In the genomic region with DNA sequence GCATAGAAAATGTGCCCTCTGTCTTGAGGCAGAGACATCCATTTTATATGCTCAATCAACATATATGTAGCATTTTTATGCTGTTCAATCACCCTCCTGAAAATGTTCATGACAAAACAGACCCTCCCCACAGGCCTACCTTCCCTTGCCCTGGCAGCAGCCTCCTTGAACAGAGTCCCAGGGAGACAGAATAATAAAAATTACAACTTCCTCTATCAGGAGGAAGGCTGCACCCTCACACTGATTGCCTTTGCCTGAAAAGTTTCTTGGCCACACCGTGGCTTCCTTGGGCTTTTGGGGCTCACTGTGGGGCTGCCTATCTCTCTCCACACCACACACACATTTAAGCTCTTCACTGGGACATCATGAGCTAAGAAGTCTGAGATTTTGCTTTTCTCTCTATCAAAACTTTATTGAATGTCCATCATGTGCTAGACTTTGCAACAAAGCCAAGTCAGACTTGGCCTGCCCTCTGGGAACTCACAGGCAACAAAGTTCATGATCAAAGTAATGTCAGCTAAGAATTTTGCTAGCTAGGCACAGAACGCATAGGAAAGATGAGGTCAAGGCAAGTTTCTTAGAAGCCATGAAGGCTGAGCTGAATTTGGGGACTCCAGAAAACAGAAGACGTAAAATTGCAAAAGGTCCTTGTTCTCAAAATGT, we compare ENCODE assay signal across 14 cellular contexts.
DNase-seq lines count a peak whose midpoint lies in the region; ATAC-seq, FAIRE-seq and TF ChIP-seq lines count a peak whose summit lies in the region.
"Had no signal": no experiment of that assay in that cellular context is flagged by ENCODE, and none has a peak within 500 bp of the region (broad histone marks: within the 10 kb centered on the region; RNA-seq: fewer than 3 reads in every experiment).

No MANE protein-coding gene starts in this region.

- WGBS in heart left ventricle, 4 donors: 89 to 93% (median 91%) methylated on average over 3 of the region's 3 CpGs

- H3K27ac Mint-ChIP-seq in astrocyte (ENCODE audit: unreplicated experiment): peak overlapping the region; percentile 10
- peak overlapping the region; percentile 39 for H3K27ac Mint-ChIP-seq in memory B cell
- no peak overlapping the region for H3K27ac Mint-ChIP-seq in T-helper 17 cell
- H3K27ac Mint-ChIP-seq: H9 had no signal

- H3K9me3 ChIP-seq in heart left ventricle (no peaks in the 10 kb centered on the region), astrocyte (ENCODE audit: insufficient read depth, low read depth, low read length) (no peaks in the 10 kb centered on the region), T-helper 17 cell (ENCODE audit: control insufficient read depth, low read length, poor library complexity, severe bottlenecking) (no peaks in the 10 kb centered on the region)

- TF ChIP-seq CTCF in heart left ventricle (IDR thresholded peaks at IDR 0.05): no peak
- TF ChIP-seq CTCF in astrocyte (IDR thresholded peaks at IDR 0.05; ENCODE audit: insufficient read depth, low read depth, low read length): no peak

- intact Hi-C loops in Right ventricle myocardium superior (cut with DNase I) (no loop called here), heart left ventricle (cut with DNase I) (no loop called here)

- DNase-seq in Right ventricle myocardium superior (no peak), heart left ventricle (no peak), astrocyte (ENCODE audit: low read depth) (no peak), memory B cell (ENCODE audit: low spot score in 2 of 2) (no peak), T-helper 17 cell (no peak)
- DNase-seq: C1 segment of cervical spinal cord, H9, NCI-H1048, NCI-H1436 treated with DMSO at 0.1 percent for 48 hours, NCI-H2029 treated with DMSO at 0.1 percent for 48 hours, NCI-H2171 treated with DMSO at 0.1 percent for 48 hours, NCI-H446 treated with DMSO at 0.1 percent for 48 hours had no signal

- peak; percentile 15 for ATAC-seq in Right ventricle myocardium superior (ENCODE audit: poor library complexity)
- no peak for ATAC-seq in heart left ventricle
- no peak for ATAC-seq in memory B cell (ENCODE audit: low read depth)
- ATAC-seq in GM21619 (IDR thresholded peaks at IDR 0.05; ENCODE audit: unreplicated experiment): no peak
- no peak for ATAC-seq in T-helper 17 cell
- ATAC-seq in GM18873 (IDR thresholded peaks at IDR 0.05; ENCODE audit: low FRiP score, unreplicated experiment): no peak

- no peaks in the 10 kb centered on the region for H3K79me2 ChIP-seq in astrocyte (ENCODE audit: insufficient read depth, low read length)

- H3K4me3 ChIP-seq in heart left ventricle: no peak overlapping the region
- H3K4me3 ChIP-seq in astrocyte (ENCODE audit: insufficient read depth, low read depth, low read length): no peak overlapping the region

- no peak for FAIRE-seq in astrocyte (lab: Jason Lieb, UNC)

- H3K4me3 Mint-ChIP-seq in astrocyte (ENCODE audit: unreplicated experiment) (no peak overlapping the region), memory B cell (no peak overlapping the region), T-helper 17 cell (no peak overlapping the region)
- H3K4me3 Mint-ChIP-seq: H9 had no signal

- H4K20me1 ChIP-seq in astrocyte (ENCODE audit: insufficient read depth, low read length): peaks cover 7% of the 10 kb centered on the region

- H3K36me3 Mint-ChIP-seq in astrocyte (ENCODE audit: low read depth, unreplicated experiment) (peaks cover 12% of the 10 kb centered on the region), memory B cell (peaks cover 5% of the 10 kb centered on the region), T-helper 17 cell (ENCODE audit: low read depth) (peaks cover 2% of the 10 kb centered on the region)

- H3K27me3 ChIP-seq in heart left ventricle (no peaks in the 10 kb centered on the region), astrocyte (ENCODE audit: insufficient read depth, low read length) (no peaks in the 10 kb centered on the region)

- no peak for TF ChIP-seq POLR2A in heart left ventricle (IDR thresholded peaks at IDR 0.05)

- H3K4me2 ChIP-seq in astrocyte (ENCODE audit: low read length): no peak overlapping the region

- H2AFZ ChIP-seq in astrocyte (ENCODE audit: low read depth, low read length): no peak overlapping the region

- H3K9me3 Mint-ChIP-seq in astrocyte (ENCODE audit: unreplicated experiment): peaks cover 9% of the 10 kb centered on the region
- H3K9me3 Mint-ChIP-seq in memory B cell: peaks cover 3% of the 10 kb centered on the region

- no peak overlapping the region for H3K27ac ChIP-seq in heart left ventricle
- H3K27ac ChIP-seq in astrocyte (ENCODE audit: low read depth, low read length): no peak overlapping the region

- H3K36me3 ChIP-seq in heart left ventricle (no peaks in the 10 kb centered on the region), astrocyte (ENCODE audit: insufficient read depth, low read length) (no peaks in the 10 kb centered on the region)

- H3K4me1 Mint-ChIP-seq in astrocyte (ENCODE audit: low read depth, unreplicated experiment) (peaks cover 24% of the 10 kb centered on the region), memory B cell (peaks cover 16% of the 10 kb centered on the region), T-helper 17 cell (peaks cover 2% of the 10 kb centered on the region)

- no peak overlapping the region for H3K9ac ChIP-seq in astrocyte (ENCODE audit: low read length)

- no peaks in the 10 kb centered on the region for H3K27me3 Mint-ChIP-seq in astrocyte (ENCODE audit: low read depth, unreplicated experiment)
- H3K27me3 Mint-ChIP-seq in memory B cell: peaks cover 16% of the 10 kb centered on the region
- no peaks in the 10 kb centered on the region for H3K27me3 Mint-ChIP-seq in T-helper 17 cell

- H3K4me1 ChIP-seq in heart left ventricle: peaks cover 0 to 28% (median under 1%) of the 10 kb centered on the region in 12 donors
- H3K4me1 ChIP-seq in astrocyte (ENCODE audit: insufficient read depth, low read length): peaks cover 12% of the 10 kb centered on the region
